Comparison of ENCODE assay signal across 10 cellular contexts in the genomic region with DNA sequence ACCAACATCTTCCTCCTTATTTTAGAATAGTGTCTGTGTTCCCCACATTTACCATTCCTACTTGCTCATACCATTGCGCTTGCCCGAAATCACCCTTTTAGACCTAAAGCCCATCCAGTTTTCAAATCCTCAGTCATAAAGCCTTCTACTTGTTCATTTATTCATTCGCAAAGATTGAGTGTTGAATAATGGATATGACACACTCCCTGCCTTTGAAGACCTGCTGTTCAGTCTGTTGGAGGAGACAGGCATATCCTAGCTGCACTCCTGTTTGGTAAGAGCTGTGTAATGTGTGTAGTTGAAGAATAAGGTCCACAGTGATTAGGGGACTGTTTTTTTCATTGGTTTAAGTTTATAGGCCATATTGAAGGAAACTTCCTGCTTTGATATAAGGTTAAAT. TPM values are rescaled to one million over a fixed set of nuclear protein-coding genes. Genes with fewer than 3 reads are reported as not detected.
DNase-seq lines count a peak whose midpoint lies in the region; FAIRE-seq and TF ChIP-seq lines count a peak whose summit lies in the region.
"Had no signal": no experiment of that assay in that cellular context is flagged by ENCODE, and none has a peak within 500 bp of the region (broad histone marks: within the 10 kb centered on the region; RNA-seq: fewer than 3 reads in every experiment).

No MANE protein-coding gene starts in this region.

- intact Hi-C loops in activated CD4-positive, alpha-beta T cell treated with anti-CD3 and anti-CD28 coated beads, Interleukin-2, amount 10 ng/mL, durations not matched to agents 24 days and 14 days (cut with micrococcal nuclease): loop anchor here (5.0 to 10.0 kb wide), 3 partner anchors 294 to 1152 kb away; partner anchors contain the start of genes CMTM7 and STT3B
- intact Hi-C loops in ascending aorta (cut with DNase I): no loop called here

- no peak overlapping the region for H2BK12ac ChIP-seq in H1 (ENCODE audit: low read depth, low read length)

- no peak overlapping the region for H3K18ac ChIP-seq in H1 (ENCODE audit: extremely low read depth, low read length)

- no peak overlapping the region for H3K14ac ChIP-seq in H1 (ENCODE audit: insufficient read length)

- H3K4me1 ChIP-seq in H1 (replicated peaks in 1 of 4; ENCODE audit: control insufficient read depth in 3 of 4, insufficient read depth in 4 of 4, low read length in 3 of 4) (peaks cover 0 to 9% (median 2%) of the 10 kb centered on the region in 4 experiments; a peak in 4 of 7 replicates), neutrophil (ENCODE audit: control insufficient read depth in 1 of 2, insufficient read depth in 1 of 2, low read depth in 1 of 2, low read length in 1 of 2) (peaks cover 18% of the 10 kb centered on the region in 2 experiments), ascending aorta (peaks cover 0 to 18% of the 10 kb centered on the region in 2 donors)

- H3K27ac ChIP-seq in H1 (ENCODE audit: low read depth, low read length): no peak overlapping the region
- H3K27ac ChIP-seq in neutrophil: peak overlapping the region; percentile 95
- H3K27ac ChIP-seq in ascending aorta: no peak overlapping the region
- H3K27ac ChIP-seq: colonic mucosa, thoracic aorta had no signal

- CTCF ChIA-PET in H1 (lab: Charles Lee; ENCODE audit: partially characterized antibody): interaction anchor here (1.7 kb wide), 1 partner anchor 263 kb away, joined by 3 read pairs; no protein-coding TSS in a partner anchor

- no peak for FAIRE-seq in H1 (lab: Jason Lieb, UNC)

- H3K23ac ChIP-seq in H1 (ENCODE audit: insufficient read length): no peak overlapping the region

- H3K9me3 Mint-ChIP-seq in activated CD4-positive, alpha-beta T cell treated with anti-CD3 and anti-CD28 coated beads, Interleukin-2, amount 10 ng/mL, durations not matched to agents 24 days and 14 days: no peaks in the 10 kb centered on the region

- H3K4me3 ChIP-seq in NB4 (ENCODE audit: low read depth, low read length): peak overlapping the region; percentile 92
- peak overlapping the region in 3 of 4 experiments; percentile 84 to 96 (median 88); a peak in 3 of 8 replicates for H3K4me3 ChIP-seq in H1 (ENCODE audit: extremely low read depth in 1 of 4, insufficient read depth in 2 of 4, low read depth in 3 of 4, low read length in 4 of 4)
- H3K4me3 ChIP-seq in neutrophil (ENCODE audit: low read depth in 1 of 2, low read length in 1 of 2): no peak overlapping the region
- H3K4me3 ChIP-seq in ascending aorta: no peak overlapping the region

- H3K4me3 Mint-ChIP-seq in activated CD4-positive, alpha-beta T cell treated with anti-CD3 and anti-CD28 coated beads, Interleukin-2, amount 10 ng/mL, durations not matched to agents 24 days and 14 days: peak overlapping the region; percentile 95

- peak overlapping the region; percentile 58 to 69 for H3K4me2 ChIP-seq in H1 (ENCODE audit: insufficient read depth in 1 of 2, low read depth in 2 of 2, low read length in 2 of 2)

- peaks cover 21% of the 10 kb centered on the region for H3K36me3 Mint-ChIP-seq in activated CD4-positive, alpha-beta T cell treated with anti-CD3 and anti-CD28 coated beads, Interleukin-2, amount 10 ng/mL, durations not matched to agents 24 days and 14 days (ENCODE audit: low read depth)

- TF ChIP-seq EP300 in H1 (IDR thresholded peaks at IDR 0.05; ENCODE audit: borderline replicate concordance in 1 of 2, low read depth in 2 of 2, low read length in 2 of 2): no peak

- H3K56ac ChIP-seq in H1 (replicated peaks; ENCODE audit: insufficient read length, low read depth, low read length): no peak overlapping the region

- no peak overlapping the region for H4K8ac ChIP-seq in H1 (ENCODE audit: extremely low read depth, insufficient read depth, low read length)

- peaks cover 0 to 6% (median 0%) of the 10 kb centered on the region in 4 experiments; a peak in 3 of 8 replicates for H3K36me3 ChIP-seq in H1 (ENCODE audit: control insufficient read depth in 2 of 4, insufficient read depth in 4 of 4, low read length in 3 of 4)
- no peaks in the 10 kb centered on the region for H3K36me3 ChIP-seq in neutrophil
- no peaks in the 10 kb centered on the region for H3K36me3 ChIP-seq in ascending aorta
- H3K36me3 ChIP-seq: colonic mucosa, thoracic aorta had no signal

- peaks cover 5% of the 10 kb centered on the region; the same call in 1 of the 2 replicates for H3K79me1 ChIP-seq in H1 (ENCODE audit: low read depth, low read length)

- H2BK15ac ChIP-seq in H1 (ENCODE audit: low read length): no peak overlapping the region

- H3K27ac Mint-ChIP-seq in activated CD4-positive, alpha-beta T cell treated with anti-CD3 and anti-CD28 coated beads, Interleukin-2, amount 10 ng/mL, durations not matched to agents 24 days and 14 days: peak overlapping the region; percentile 7

- no peak overlapping the region; a peak in 1 of 7 replicates for H3K9ac ChIP-seq in H1 (replicated peaks in 1 of 4; ENCODE audit: extremely low read depth in 1 of 4, low read depth in 3 of 4, low read length in 3 of 4)

- 95% methylated on average over 3 of the region's 3 CpGs; no CpG with 5 or more reads in 1 of the 2 experiments for WGBS in H1 (ENCODE audit: extremely low coverage in 1 of 2, insufficient coverage in 1 of 2, insufficient read length in 1 of 2, insufficient replicate concordance in 2 of 2, low coverage in 1 of 2, low lambda C conversion rate in 2 of 2, missing lambda C conversion rate in 1 of 2), 2 experiments

- H4K20me1 ChIP-seq in H1 (replicated peaks in 1 of 2; ENCODE audit: control insufficient read depth in 1 of 2, insufficient read depth in 2 of 2, low read length in 2 of 2): peaks cover 0 to 3% of the 10 kb centered on the region in 2 experiments

- no peak overlapping the region for H3K4ac ChIP-seq in H1 (replicated peaks; ENCODE audit: insufficient read length, low read depth, low read length)

- H4K5ac ChIP-seq in H1 (ENCODE audit: insufficient read length, low read depth, low read length): no peak overlapping the region

- H2AFZ ChIP-seq in H1 (ENCODE audit: low read length): no peak overlapping the region

- no peak overlapping the region for H2BK20ac ChIP-seq in H1 (ENCODE audit: low read length)

- TF ChIP-seq POLR2A in NB4 (IDR thresholded peaks at IDR 0.05; ENCODE audit: extremely low read depth, insufficient read length) (no peak), H1 (IDR thresholded peaks at IDR 0.05; ENCODE audit: control extremely low read depth in 1 of 2, low read depth in 2 of 2, low read length in 2 of 2) (no peak)

- POLR2A ChIA-PET in H1 (lab: Charles Lee; ENCODE audit: partially characterized antibody): interaction anchor here (1.0 kb wide), 1 partner anchor 94 kb away, joined by 3 read pairs; no protein-coding TSS in a partner anchor

- H2AK5ac ChIP-seq in H1 (ENCODE audit: low read depth, low read length): no peak overlapping the region

- H2BK120ac ChIP-seq in H1 (replicated peaks; ENCODE audit: low read depth, low read length): no peak overlapping the region

- H3K23me2 ChIP-seq in H1 (ENCODE audit: low read depth, low read length): no peaks in the 10 kb centered on the region; the same call in 1 of the 2 replicates

- H3K27me3 ChIP-seq in H1 (replicated peaks in 1 of 4; ENCODE audit: control insufficient read depth in 3 of 4, extremely low read depth in 1 of 4, insufficient read depth in 3 of 4, low read length in 3 of 4) (no peaks in the 10 kb centered on the region), neutrophil (no peaks in the 10 kb centered on the region), ascending aorta (no peaks in the 10 kb centered on the region)
- H3K27me3 ChIP-seq: colonic mucosa had no signal

- TF ChIP-seq CTCF in NB4 (IDR thresholded peaks at IDR 0.05; ENCODE audit: low read depth, low read length) (no peak), H1 (IDR thresholded peaks at IDR 0.05; ENCODE audit: control extremely low read depth in 1 of 3, insufficient read depth in 1 of 3, low read depth in 1 of 3, low read length in 3 of 3) (no peak), neutrophil (IDR thresholded peaks at IDR 0.05) (no peak), ascending aorta (IDR thresholded peaks at IDR 0.05) (no peak)

- H3K27me3 Mint-ChIP-seq in activated CD4-positive, alpha-beta T cell treated with anti-CD3 and anti-CD28 coated beads, Interleukin-2, amount 10 ng/mL, durations not matched to agents 24 days and 14 days: no peaks in the 10 kb centered on the region

- H3K79me2 ChIP-seq in H1 (ENCODE audit: control insufficient read depth in 1 of 2, insufficient read depth in 2 of 2, low read length in 2 of 2): peaks cover 12 to 52% of the 10 kb centered on the region in 2 experiments

- no peak overlapping the region for H2BK5ac ChIP-seq in H1 (ENCODE audit: low read depth, low read length)

- H4K91ac ChIP-seq in H1 (replicated peaks; ENCODE audit: insufficient read length, low read length): no peak overlapping the region

- no peaks in the 10 kb centered on the region for H3K9me3 ChIP-seq in H1 (ENCODE audit: insufficient read depth in 2 of 2, low read depth in 1 of 2, low read length in 1 of 2)
- no peaks in the 10 kb centered on the region for H3K9me3 ChIP-seq in neutrophil
- no peaks in the 10 kb centered on the region for H3K9me3 ChIP-seq in ascending aorta
- H3K9me3 ChIP-seq: colonic mucosa, thoracic aorta had no signal

- H3K4me1 Mint-ChIP-seq in activated CD4-positive, alpha-beta T cell treated with anti-CD3 and anti-CD28 coated beads, Interleukin-2, amount 10 ng/mL, durations not matched to agents 24 days and 14 days: peaks cover 27% of the 10 kb centered on the region

- DNase-seq in activated CD4-positive, alpha-beta T cell treated with anti-CD3 and anti-CD28 coated beads, Interleukin-2, amount 10 ng/mL, durations not matched to agents 24 days and 14 days: no peak
- DNase-seq in activated CD4-positive, alpha-beta T cell treated with anti-CD3 and anti-CD28 coated beads, Interleukin-2, amount 50 U/mL, for 4 hours: no peak
- DNase-seq in NB4 (ENCODE audit: low read depth) (peak; percentile 10), H1 (ENCODE audit: low read depth in 1 of 2, low spot score in 2 of 2) (no peak), ascending aorta (ENCODE audit: low spot score in 2 of 2) (no peak), Kasumi-1 (lab: John Stamatoyannopoulos, UW) (no peak)
- no peak for DNase-seq in stimulated activated CD4-positive, alpha-beta T cell treated with anti-CD3 and anti-CD28 coated beads, Interleukin-4, amount 100 ng/mL, for 1 hour
- DNase-seq: colonic mucosa had no signal

- no peak for TF ChIP-seq RAD21 in H1 (IDR thresholded peaks at IDR 0.05 in 1 of 2, conservative IDR thresholded peaks at IDR 0.05 in 1 of 2; ENCODE audit: low read depth in 2 of 2, low read length in 2 of 2)

RNA-seq across cellular contexts. Expression of gene CNOT10, which starts 1.7 kb away (rescaled TPM):
- total RNA-seq in activated CD4-positive, alpha-beta T cell treated with anti-CD3 and anti-CD28 coated beads, Interleukin-2, amount 10 ng/mL, durations not matched to agents 24 days and 14 days: 61.0 and 74.4 TPM in 2 replicates
- total RNA-seq in H1 (2021; fragmentation: NEBNext Ultra II Directional; extraction: Animal tissue kit (Norgen Biotek cat#: 25700)): 55.9 and 61.0 TPM in 2 replicates
- polyA plus RNA-seq in H1 (2011; rRNA removed): 23.9 and 39.9 TPM in 2 replicates
- 41.5 TPM for polyA plus RNA-seq in H1 (2011; cell fraction: cytosol; rRNA removed)
- 25.5 TPM for polyA plus RNA-seq in H1 (2011; cell fraction: nucleus; rRNA removed)
- 30.4 to 50.6 TPM (median 32.2 TPM) in 4 replicates for polyA plus RNA-seq in H1 (2012, experiment 1 of 2)
- polyA plus RNA-seq in H1 (2012, experiment 2 of 2): 7.1 TPM
- 29.1 TPM for polyA plus RNA-seq in H1 (2013, experiment 1 of 2)
- 26.6 TPM for polyA plus RNA-seq in H1 (2013, experiment 2 of 2)
- polyA minus RNA-seq in H1 (2011; rRNA and poly(A)+ RNA removed): 47.2 and 54.8 TPM in 2 replicates
- 24.3 TPM for polyA minus RNA-seq in H1 (2011; cell fraction: cytosol; rRNA and poly(A)+ RNA removed)
- 34.6 TPM for polyA minus RNA-seq in H1 (2011; cell fraction: nucleus; rRNA and poly(A)+ RNA removed)
- total RNA-seq in ascending aorta: 7.6 TPM

Comparison
In these comparisons a context has a peak if more than half of its experiments do, and no peak if none do; other contexts are left out.
1. H3K4me3 ChIP-seq: peak in NB4 (single experiment) and H1 (3 of 4); none in neutrophil (0 of 2) and ascending aorta (0 of 2).